In genomic region chr17:18314731-18315497, GRCh38 we compare ENCODE assay signal across 8 cellular contexts. TPM values are rescaled to one million over a fixed set of nuclear protein-coding genes. Genes with fewer than 3 reads are reported as not detected.
A peak's percentile ranks its signal among the peaks of the same experiment; 100 is the strongest.
DNase-seq lines count a peak whose midpoint lies in the region; ATAC-seq and TF ChIP-seq lines count a peak whose summit lies in the region.

Gene SMCR8 (plus strand): TSS chr17:18315293. CDS start chr17:18315790, 497 bp downstream.
Gene TOP3A (minus strand): TSS chr17:18314994. CDS start chr17:18314778, 216 bp downstream.

- ATAC-seq in GM18870 (IDR thresholded peaks at IDR 0.05; ENCODE audit: unreplicated experiment) (peak; percentile 66), HG03135 (IDR thresholded peaks at IDR 0.05; ENCODE audit: unreplicated experiment) (peak; percentile 87)

- H2AFZ ChIP-seq in ACC112 (ENCODE audit: low read length, unreplicated experiment), result peak within 1 kb of the TSS; percentile 93

- H3K9me3 ChIP-seq in breast epithelium (no peaks in the 10 kb centered on the region), iPS-18c (ENCODE audit: control insufficient read depth, insufficient read depth, low read length) (no peaks in the 10 kb centered on the region), skeletal muscle tissue (ENCODE audit: control insufficient read depth in 3 of 3, low read length in 3 of 3) (no peaks in the 10 kb centered on the region)

- peak; percentile 53 for TF ChIP-seq POLR2A in breast epithelium (IDR thresholded peaks at IDR 0.05)

- H3K27me3 ChIP-seq in ACC112 (ENCODE audit: insufficient read depth, low read length) (no peaks in the 10 kb centered on the region), breast epithelium (no peaks in the 10 kb centered on the region), skeletal muscle tissue (ENCODE audit: control insufficient read depth in 3 of 3, insufficient read depth in 3 of 3, low read length in 3 of 3) (no peaks in the 10 kb centered on the region)

- intact Hi-C loops in breast epithelium (cut with DNase I; ENCODE audit: low total_unique reads), result no loop called here

- H3K36me3 ChIP-seq in ACC112 (ENCODE audit: insufficient read depth, low read length), result peaks cover 17% of the 10 kb centered on the region; the same call in 1 of the 2 replicates
- no peaks in the 10 kb centered on the region for H3K36me3 ChIP-seq in breast epithelium
- H3K36me3 ChIP-seq in skeletal muscle tissue (ENCODE audit: control insufficient read depth in 3 of 3, insufficient read depth in 3 of 3, low read length in 3 of 3), result peaks cover 26 to 36% (median 29%) of the 10 kb centered on the region in 3 donors

- no peak for TF ChIP-seq CTCF in VCaP (conservative IDR thresholded peaks at IDR 0.05)
- peak; percentile 9 to 24 (median 23) for TF ChIP-seq CTCF in breast epithelium (IDR thresholded peaks at IDR 0.05)

- H3K4me1 ChIP-seq in ACC112 (ENCODE audit: control insufficient read depth, insufficient read depth, low read length, unreplicated experiment) (peaks cover 48% of the 10 kb centered on the region), breast epithelium (peaks cover 18 to 47% of the 10 kb centered on the region in 2 donors), skeletal muscle tissue (ENCODE audit: control insufficient read depth in 3 of 3, insufficient read depth in 3 of 3, low read length in 3 of 3) (peaks cover 62 to 70% (median 67%) of the 10 kb centered on the region in 3 donors)

- peak within 1 kb of the TSS; percentile 94 to 98 (median 95) for H3K9ac ChIP-seq in skeletal muscle tissue (ENCODE audit: low read depth in 1 of 3, low read length in 3 of 3)

- peaks cover 94% of the 10 kb centered on the region for H3K79me2 ChIP-seq in ACC112 (ENCODE audit: control insufficient read depth, insufficient read depth, low read length, unreplicated experiment)

- H3K27ac ChIP-seq in ACC112 (ENCODE audit: low read depth, low read length) (peak within 1 kb of the TSS; percentile 87), VCaP (peak within 1 kb of the TSS; percentile 87), breast epithelium (peak within 1 kb of the TSS; percentile 90 to 98), skeletal muscle tissue (ENCODE audit: low read depth, low read length) (peak within 1 kb of the TSS; percentile 89)

- H3K4me3 ChIP-seq in ACC112 (ENCODE audit: low read depth, low read length), result peak within 1 kb of the TSS; percentile 96
- peak within 1 kb of the TSS; percentile 70 to 94 (median 89) for H3K4me3 ChIP-seq in breast epithelium
- H3K4me3 ChIP-seq in iPS-18c (ENCODE audit: insufficient read depth, low read depth, low read length), result peak within 1 kb of the TSS; percentile 98
- peak within 1 kb of the TSS; percentile 97 for H3K4me3 ChIP-seq in skeletal muscle tissue (ENCODE audit: low read length in 3 of 3)

- DNase-seq in NCI-H2196 treated with DMSO at 0.1 percent for 48 hours (lab: John Stamatoyannopoulos, UW; ENCODE audit: unreplicated experiment), result peak; percentile 80
- DNase-seq in breast epithelium (ENCODE audit: low spot score in 2 of 2), result peak; percentile 98 to 99

RNA-seq across cellular contexts. Expression of gene SMCR8, which starts in this region (rescaled TPM):
- total RNA-seq in breast epithelium (10 to 100 TPM; 16.4 to 20.9 (median 16.8) TPM), skeletal muscle tissue (8.9 TPM)

RNA-seq across cellular contexts. Expression of gene TOP3A, which starts in this region (rescaled TPM):
- 10 to 100 TPM; 25.9 to 46.5 (median 30.1) TPM for total RNA-seq in breast epithelium
- 21.9 TPM for total RNA-seq in skeletal muscle tissue

Comparison
In these comparisons a context has a peak if more than half of its experiments do, and no peak if none do; other contexts are left out.
1. Peak in every context shown above with its lines: DNase-seq, ATAC-seq, H3K4me3 ChIP-seq and H3K27ac ChIP-seq.